Comparison of ENCODE assay signal across 8 cellular contexts in the genomic region with DNA sequence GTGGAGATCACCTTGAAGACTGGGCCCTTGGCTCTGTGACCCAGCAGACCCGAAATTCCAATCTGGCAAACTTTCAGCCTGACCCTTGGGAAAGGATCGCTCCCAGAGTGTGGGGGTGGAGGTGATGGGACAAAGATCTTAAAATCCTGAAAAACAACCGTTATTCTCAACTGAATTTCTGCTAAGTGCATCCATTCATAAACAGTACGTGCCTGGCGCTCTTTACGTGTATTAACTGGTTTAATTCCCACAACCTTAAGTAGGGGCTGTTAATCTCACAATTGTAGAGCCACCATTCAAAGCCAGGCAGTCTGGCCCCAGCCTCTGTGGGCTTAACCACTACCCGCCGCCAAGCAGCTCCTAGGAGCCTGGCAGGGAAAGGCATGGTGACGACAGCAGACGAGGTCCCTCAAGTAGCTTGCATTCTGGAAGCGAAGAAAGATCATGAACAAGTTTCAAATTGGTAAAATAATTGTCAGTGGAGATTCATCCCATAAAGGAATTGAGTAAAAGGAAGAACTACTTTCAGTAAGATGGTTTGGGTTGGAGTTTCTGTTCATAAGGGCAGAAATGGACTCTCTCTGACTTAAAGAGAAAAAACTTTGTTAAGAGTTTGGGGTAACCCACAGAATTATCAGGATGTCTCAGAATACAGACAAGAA. TPM values are rescaled to one million over a fixed set of nuclear protein-coding genes. Genes with fewer than 3 reads are reported as not detected.
A peak's percentile ranks its signal among the peaks of the same experiment; 100 is the strongest.
DNase-seq lines count a peak whose midpoint lies in the region; ATAC-seq and TF ChIP-seq lines count a peak whose summit lies in the region.

No MANE protein-coding gene starts in this region.

- TF ChIP-seq POLR2A in uterus (IDR thresholded peaks at IDR 0.05) = no peak

- H3K4me3 ChIP-seq in esophagus (ENCODE audit: low read depth in 1 of 2, low read length in 2 of 2) = peak overlapping the region; percentile 38 to 43
- H3K4me3 ChIP-seq in uterus = peak overlapping the region; percentile 43

- H3K27ac Mint-ChIP-seq in naive thymus-derived CD8-positive, alpha-beta T cell = peak overlapping the region; percentile 41 to 98 (median 84)

- H3K4me3 Mint-ChIP-seq in naive thymus-derived CD8-positive, alpha-beta T cell = peak overlapping the region; percentile 70 to 89 (median 84)

- H3K9me3 ChIP-seq in esophagus (ENCODE audit: control insufficient read depth in 2 of 2, insufficient read depth in 1 of 2, low read depth in 1 of 2, low read length in 1 of 2) = no peaks in the 10 kb centered on the region
- H3K9me3 ChIP-seq in uterus = no peaks in the 10 kb centered on the region

- intact Hi-C loops in uterus (cut with DNase I; ENCODE audit: low total_unique reads) = no loop called here

- POLR2A ChIA-PET in naive thymus-derived CD8-positive, alpha-beta T cell (lab: Charles Lee) = interaction anchor here (0.9 to 2.5 kb wide), 5 partner anchors 11 to 181 kb away, joined by 3 to 8 read pairs (median 4); partner anchors contain the start of gene RGS16

- TF ChIP-seq CTCF in uterus (IDR thresholded peaks at IDR 0.05) = no peak

- in situ Hi-C loops in G401 (cut with HindIII; ENCODE audit: low sequenced_read_pairs) = no loop called here

- peaks cover 29 to 90% (median 64%) of the 10 kb centered on the region in 5 donors for H3K27me3 Mint-ChIP-seq in naive thymus-derived CD8-positive, alpha-beta T cell

- DNase-seq in G401 (ENCODE audit: low spot score) (peak; percentile 68), NCI-H128 (lab: John Stamatoyannopoulos, UW; ENCODE audit: unreplicated experiment) (peak; percentile 49), uterus (peak; percentile 63), NOMO-1 (lab: John Stamatoyannopoulos, UW; ENCODE audit: unreplicated experiment in 2 of 2) (no peak)
- peak; percentile 61 to 75 for DNase-seq in activated CD4-positive, alpha-beta T cell treated with anti-CD3 and anti-CD28 coated beads, Interleukin-2, amount 50 U/mL, for 48 hours
- peak in 2 of 10 donors; percentile 29 to 34 for DNase-seq in naive thymus-derived CD8-positive, alpha-beta T cell

- WGBS in esophagus, 2 donors = 12 to 27% methylated on average over 11 of the region's 11 CpGs

- peaks cover under 1 to 7% (median 1%) of the 10 kb centered on the region in 3 donors for H3K36me3 Mint-ChIP-seq in naive thymus-derived CD8-positive, alpha-beta T cell

- ATAC-seq in GM21825 (IDR thresholded peaks at IDR 0.05; ENCODE audit: unreplicated experiment) = peak; percentile 10
- ATAC-seq in naive thymus-derived CD8-positive, alpha-beta T cell = peak; percentile 20 to 22

- H3K9me3 Mint-ChIP-seq in naive thymus-derived CD8-positive, alpha-beta T cell = peaks cover 0 to 14% (median 3%) of the 10 kb centered on the region in 9 donors

- no peaks in the 10 kb centered on the region for H3K36me3 ChIP-seq in esophagus (ENCODE audit: control insufficient read depth in 2 of 2, insufficient read depth in 2 of 2, low read length in 1 of 2)
- no peaks in the 10 kb centered on the region for H3K36me3 ChIP-seq in uterus

- H3K4me1 ChIP-seq in esophagus (ENCODE audit: control insufficient read depth in 2 of 2, insufficient read depth in 2 of 2, low read length in 1 of 2) (peaks cover 0 to 2% of the 10 kb centered on the region in 2 donors), uterus (no peaks in the 10 kb centered on the region)

- H3K27me3 ChIP-seq in esophagus (ENCODE audit: control insufficient read depth in 1 of 2, insufficient read depth in 2 of 2, low read length in 2 of 2) (no peaks in the 10 kb centered on the region), uterus (no peaks in the 10 kb centered on the region)

- H3K4me1 Mint-ChIP-seq in naive thymus-derived CD8-positive, alpha-beta T cell = peaks cover 8 to 40% (median 33%) of the 10 kb centered on the region in 4 donors

- H3K27ac ChIP-seq in esophagus (ENCODE audit: low read depth in 2 of 2, low read length in 1 of 2) (peak overlapping the region; percentile 79 to 91), uterus (peak overlapping the region; percentile 91 to 95)

RNA-seq across cellular contexts. Expression of gene RGS16, which starts 11.4 kb away (rescaled TPM):
- total RNA-seq in G401 (2014; rRNA removed; shearing (Covaris generic)) = not detected in 2 replicates
- 1 to 10 TPM; 1.1 to 1.5 TPM for polyA plus RNA-seq in esophagus
- total RNA-seq in naive thymus-derived CD8-positive, alpha-beta T cell = under 1 TPM; 0.41 to 0.49 TPM
- not detected for polyA plus RNA-seq in naive thymus-derived CD8-positive, alpha-beta T cell
- total RNA-seq in uterus = 1 to 10 TPM in 3 of 4 donors, not detected in 1; 1.2 to 3.9 (median 3.5) TPM

RNA-seq across cellular contexts. Expression of gene RNASEL, which starts 26.5 kb away (rescaled TPM):
- total RNA-seq in G401 (2014; rRNA removed; shearing (Covaris generic)) = not detected in 2 replicates
- 1 to 10 TPM; 3.8 to 5.8 TPM for polyA plus RNA-seq in esophagus
- 10 to 100 TPM; 20.2 to 20.8 TPM for total RNA-seq in naive thymus-derived CD8-positive, alpha-beta T cell
- 10 to 100 TPM in 1 of 3 donors, 1 to 10 TPM in 2; 5.0 to 10.1 (median 6.4) TPM for polyA plus RNA-seq in naive thymus-derived CD8-positive, alpha-beta T cell
- 10 to 100 TPM in 1 of 4 donors, 1 to 10 TPM in 3; 4.1 to 13.4 (median 6.9) TPM for total RNA-seq in uterus

Comparison
In these comparisons a context has a peak if more than half of its experiments do, and no peak if none do; other contexts are left out.
1. DNase-seq: peak in G401 (single experiment), NCI-H128 (single experiment), activated CD4-positive, alpha-beta T cell treated with anti-CD3 and anti-CD28 coated beads, Interleukin-2, amount 50 U/mL, for 48 hours (2 of 2) and uterus (2 of 2); none in NOMO-1 (0 of 2).